ENCODE assay signal across 19 cellular contexts in genomic region chr13:76223565-76223964, GRCh38.
DNase-seq lines count a peak whose midpoint lies in the region; ATAC-seq and TF ChIP-seq lines count a peak whose summit lies in the region.
"Had no signal": no experiment of that assay in that cellular context is flagged by ENCODE, and none has a peak within 500 bp of the region (broad histone marks: within the 10 kb centered on the region; RNA-seq: fewer than 3 reads in every experiment).

No MANE protein-coding gene starts in this region.

- no peaks in the 10 kb centered on the region for H3K9me2 ChIP-seq in OCI-LY7 (ENCODE audit: insufficient read depth, low read length)

- CTCF ChIA-PET in OCI-LY7 (lab: Charles Lee; ENCODE audit: unreplicated experiment): no interaction called here

- no peak overlapping the region for H3K4me2 ChIP-seq in OCI-LY7 (ENCODE audit: low read length)

- POLR2A ChIA-PET in OCI-LY7 (lab: Charles Lee): no interaction called here

- TF ChIP-seq POLR2A in heart left ventricle (IDR thresholded peaks at IDR 0.05): no peak

- WGBS in heart left ventricle, 4 donors: 89 to 93% (median 90%) methylated on average over 2 of the region's 2 CpGs

- H3K4me1 ChIP-seq in heart left ventricle (peaks cover 0 to 14% (median 3%) of the 10 kb centered on the region in 12 donors), right atrium auricular region (no peaks in the 10 kb centered on the region), OCI-LY7 (ENCODE audit: insufficient read depth, low read length, poor library complexity, severe bottlenecking) (no peaks in the 10 kb centered on the region), left ventricle myocardium inferior (peaks cover 18% of the 10 kb centered on the region), upper lobe of right lung (no peaks in the 10 kb centered on the region)

- H3K36me3 ChIP-seq in heart left ventricle (no peaks in the 10 kb centered on the region), right atrium auricular region (no peaks in the 10 kb centered on the region), OCI-LY7 (ENCODE audit: insufficient read depth, low read length) (no peaks in the 10 kb centered on the region), left ventricle myocardium inferior (no peaks in the 10 kb centered on the region), upper lobe of right lung (no peaks in the 10 kb centered on the region)
- H3K36me3 ChIP-seq: neutrophil had no signal

- BruUV-seq in OCI-LY7 (replicated peaks; lab: Mats Ljungman, UMichigan): no TSS peak

- TF ChIP-seq CTCF in heart left ventricle (IDR thresholded peaks at IDR 0.05) (peak in 10 of 12 donors; percentile 17 to 52 (median 38)), right atrium auricular region (IDR thresholded peaks at IDR 0.05) (peak in 1 of 2 donors; percentile 42), OCI-LY7 (conservative IDR thresholded peaks at IDR 0.05; ENCODE audit: low read length) (0 out of 2 replicates have a peak, but pooled peaks have one; percentile 11), left ventricle myocardium inferior (IDR thresholded peaks at IDR 0.05; ENCODE audit: borderline replicate concordance) (peak; percentile 52), upper lobe of right lung (IDR thresholded peaks at IDR 0.05) (no peak)

- DNase-seq in heart left ventricle (peak in 1 of 5 donors; percentile 21), right atrium auricular region (ENCODE audit: low spot score) (no peak), OCI-LY7 (ENCODE audit: low spot score) (no peak), left ventricle myocardium inferior (no peak), upper lobe of right lung (no peak), SW 1271 (lab: John Stamatoyannopoulos, UW) (no peak), NCI-H2107 (lab: John Stamatoyannopoulos, UW) (no peak)
- DNase-seq: ACHN; activated CD4-positive, CD25-positive, alpha-beta regulatory T cell treated with anti-CD3 and anti-CD28 coated beads, Interleukin-2, amount 50 U/mL, for 72 hours; activated CD8-positive, alpha-beta memory T cell treated with anti-CD3 and anti-CD28 coated beads, Interleukin-2, amount 10 ng/mL, durations not matched to agents 7 days and 5 days; CD4-positive, CD25-positive, alpha-beta regulatory T cell; DMS153; effector CD4-positive, alpha-beta T cell; NCI-H2029 treated with DMSO at 0.1 percent for 48 hours; SHP77 had no signal

- H3K27me3 ChIP-seq in heart left ventricle: no peaks in the 10 kb centered on the region
- no peaks in the 10 kb centered on the region for H3K27me3 ChIP-seq in right atrium auricular region
- H3K27me3 ChIP-seq in left ventricle myocardium inferior (ENCODE audit: low read depth): no peaks in the 10 kb centered on the region
- H3K27me3 ChIP-seq in upper lobe of right lung: no peaks in the 10 kb centered on the region
- H3K27me3 ChIP-seq: neutrophil had no signal

- no peaks in the 10 kb centered on the region for H3K79me2 ChIP-seq in OCI-LY7 (ENCODE audit: insufficient read depth, low read depth, low read length)

- no peaks in the 10 kb centered on the region for H3K9me3 ChIP-seq in heart left ventricle
- H3K9me3 ChIP-seq in right atrium auricular region: no peaks in the 10 kb centered on the region
- no peaks in the 10 kb centered on the region for H3K9me3 ChIP-seq in OCI-LY7 (ENCODE audit: low read length)
- H3K9me3 ChIP-seq in left ventricle myocardium inferior (replicated peaks): no peaks in the 10 kb centered on the region
- no peaks in the 10 kb centered on the region for H3K9me3 ChIP-seq in upper lobe of right lung
- H3K9me3 ChIP-seq: neutrophil had no signal

- H3K27ac ChIP-seq in heart left ventricle (no peak overlapping the region), right atrium auricular region (no peak overlapping the region), OCI-LY7 (ENCODE audit: low read depth, low read length, poor library complexity, severe bottlenecking) (no peak overlapping the region), left ventricle myocardium inferior (replicated peaks) (no peak overlapping the region), upper lobe of right lung (no peak overlapping the region)
- H3K27ac ChIP-seq: HL-60, neutrophil had no signal

- H4K20me1 ChIP-seq in OCI-LY7 (ENCODE audit: insufficient read depth, low read length): no peaks in the 10 kb centered on the region

- intact Hi-C loops in heart left ventricle (cut with DNase I): loop anchor here in 8 of 10 donors (2.0 to 10.0 kb wide), 5 partner anchors 249 to 661 kb away; partner anchors contain the start of gene KCTD12 (in 1 of the 8)
- intact Hi-C loops in OCI-LY7 (cut with micrococcal nuclease; ENCODE audit: unreplicated experiment): no loop called here
- intact Hi-C loops in left ventricle myocardium inferior (cut with micrococcal nuclease): loop anchor here (10.0 kb wide), 1 partner anchor 251 kb away; no protein-coding TSS in a partner anchor
- intact Hi-C loops in upper lobe of right lung (cut with DNase I): no loop called here

- ATAC-seq in heart left ventricle (peak in 2 of 4 donors; percentile 74 to 81), upper lobe of right lung (peak; percentile 37), GM19023 (IDR thresholded peaks at IDR 0.05; ENCODE audit: unreplicated experiment) (no peak)
- ATAC-seq: activated CD8-positive, alpha-beta memory T cell treated with anti-CD3 and anti-CD28 coated beads, Interleukin-2, amount 10 ng/mL, durations not matched to agents 7 days and 5 days; K562 had no signal

- H3K4me3 ChIP-seq in heart left ventricle (no peak overlapping the region), right atrium auricular region (no peak overlapping the region), OCI-LY7 (ENCODE audit: low read depth, low read length, poor library complexity, severe bottlenecking) (no peak overlapping the region), left ventricle myocardium inferior (no peak overlapping the region), upper lobe of right lung (no peak overlapping the region)
- H3K4me3 ChIP-seq: K562 had no signal

- H2AFZ ChIP-seq in OCI-LY7 (ENCODE audit: low read length): no peak overlapping the region

Comparison
In these comparisons a context has a peak if more than half of its experiments do, and no peak if none do; other contexts are left out.
1. intact Hi-C loops: an anchor here in heart left ventricle (2.0 to 10.0 kb wide) and left ventricle myocardium inferior (10.0 kb wide); none called in OCI-LY7 and upper lobe of right lung.